8 cellular contexts compared by ENCODE assay signal in the genomic region with DNA sequence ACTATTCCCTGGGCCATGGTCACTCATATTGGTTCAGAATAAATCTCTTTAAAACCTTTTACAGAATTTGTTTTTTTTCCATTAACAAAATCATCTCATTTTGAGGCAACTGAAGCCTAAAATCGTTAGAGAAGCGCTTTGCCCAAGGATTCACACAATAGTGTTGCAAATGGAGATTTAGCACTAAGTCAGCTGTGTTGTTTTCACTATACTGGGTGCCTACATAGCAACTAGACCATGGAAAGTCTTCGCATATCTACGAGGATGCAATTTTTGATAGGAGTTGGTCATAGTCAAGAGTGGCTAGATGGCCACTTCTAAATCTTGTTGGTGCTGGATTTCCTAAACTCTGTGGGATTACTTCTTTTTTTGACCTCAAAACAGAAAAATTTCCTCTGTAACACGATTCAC. TPM values are rescaled to one million over a fixed set of nuclear protein-coding genes. Genes with fewer than 3 reads are reported as not detected.
A peak's percentile ranks its signal among the peaks of the same experiment; 100 is the strongest.
DNase-seq lines count a peak whose midpoint lies in the region; ATAC-seq and TF ChIP-seq lines count a peak whose summit lies in the region.

No MANE protein-coding gene starts in this region.

- H3K4me3 ChIP-seq in mucosa of descending colon: peak overlapping the region; percentile 76

- H3K36me3 ChIP-seq in mucosa of descending colon (ENCODE audit: low read depth): no peaks in the 10 kb centered on the region

- TF ChIP-seq CTCF in 22Rv1 (IDR thresholded peaks at IDR 0.05): no peak
- TF ChIP-seq CTCF in mucosa of descending colon (IDR thresholded peaks at IDR 0.05): no peak

- H3K9me3 ChIP-seq in mucosa of descending colon: no peaks in the 10 kb centered on the region

- peak overlapping the region; percentile 97 for H3K27ac ChIP-seq in 22Rv1
- H3K27ac ChIP-seq in cingulate gyrus (ENCODE audit: low read depth, low read length): peak overlapping the region; percentile 92

- ATAC-seq in HG03571 (IDR thresholded peaks at IDR 0.05; ENCODE audit: unreplicated experiment) (peak; percentile 1), mucosa of descending colon (no peak)

- intact Hi-C loops in mucosa of descending colon (cut with DNase I, micrococcal nuclease): no loop called here

- DNase-seq in mucosa of descending colon (no peak), pons (ENCODE audit: low spot score) (no peak), glomerular visceral epithelial cell (ENCODE audit: extremely low spot score) (no peak), amniotic stem cell (lab: John Stamatoyannopoulos, UW) (no peak), epidermal melanocyte (ENCODE audit: insufficient read length, low spot score) (no peak)

- H3K4me1 ChIP-seq in mucosa of descending colon (ENCODE audit: low read depth): peaks cover 8% of the 10 kb centered on the region

RNA-seq across cellular contexts. Expression of a gene that starts 0.5 kb away (rescaled TPM):
- 10 to 100 TPM; 30.1 to 37.4 (median 33.5) TPM for total RNA-seq in mucosa of descending colon

RNA-seq across cellular contexts. Expression of a gene that starts 41.5 kb away (rescaled TPM):
- total RNA-seq in mucosa of descending colon: 10 to 100 TPM in 1 of 3 donors, 1 to 10 TPM in 2; 2.2 to 13.1 (median 4.2) TPM

RNA-seq across cellular contexts. Expression of a gene that starts 47.6 kb away (rescaled TPM):
- total RNA-seq in mucosa of descending colon: 10 to 100 TPM; 62.0 to 87.0 (median 70.6) TPM
